8 cellular contexts compared by ENCODE assay signal in genomic region chr16:85986931-85987749, GRCh38.
DNase-seq lines count a peak whose midpoint lies in the region; ATAC-seq and TF ChIP-seq lines count a peak whose summit lies in the region.

No MANE protein-coding gene starts in this region.

- H3K4me1 Mint-ChIP-seq in activated CD8-positive, alpha-beta T cell treated with anti-CD3 and anti-CD28 coated beads, Interleukin-2, amount 10 ng/mL, durations not matched to agents 7 days and 5 days (ENCODE audit: low read depth): peaks cover 55% of the 10 kb centered on the region
- peaks cover 8% of the 10 kb centered on the region for H3K4me1 Mint-ChIP-seq in glutamatergic neuron (ENCODE audit: low read depth, unreplicated experiment)
- H3K4me1 Mint-ChIP-seq in activated T-helper 17 cell treated with anti-CD3 and anti-CD28 coated beads, Interleukin-2, amount 50 U/mL, for 72 hours: peaks cover 28% of the 10 kb centered on the region

- H3K4me3 Mint-ChIP-seq in activated CD8-positive, alpha-beta T cell treated with anti-CD3 and anti-CD28 coated beads, Interleukin-2, amount 10 ng/mL, durations not matched to agents 7 days and 5 days: no peak overlapping the region
- no peak overlapping the region for H3K4me3 Mint-ChIP-seq in glutamatergic neuron (ENCODE audit: unreplicated experiment)
- H3K4me3 Mint-ChIP-seq in activated T-helper 17 cell treated with anti-CD3 and anti-CD28 coated beads, Interleukin-2, amount 50 U/mL, for 72 hours: no peak overlapping the region

- CTCF ChIA-PET in activated CD8-positive, alpha-beta T cell treated with anti-CD3 and anti-CD28 coated beads, Interleukin-2, amount 10 ng/mL, durations not matched to agents 7 days and 5 days (lab: Charles Lee): interaction anchor here (0.6 to 15.3 kb wide), 29 partner anchors 10 to 186 kb away, joined by 3 to 385 read pairs (median 5); partner anchors contain the start of gene IRF8

- H3K9me3 Mint-ChIP-seq in activated CD8-positive, alpha-beta T cell treated with anti-CD3 and anti-CD28 coated beads, Interleukin-2, amount 10 ng/mL, durations not matched to agents 7 days and 5 days (ENCODE audit: insufficient read depth): no peaks in the 10 kb centered on the region
- H3K9me3 Mint-ChIP-seq in glutamatergic neuron (ENCODE audit: unreplicated experiment): no peaks in the 10 kb centered on the region
- no peaks in the 10 kb centered on the region for H3K9me3 Mint-ChIP-seq in activated T-helper 17 cell treated with anti-CD3 and anti-CD28 coated beads, Interleukin-2, amount 50 U/mL, for 72 hours

- peak; percentile 51 for ATAC-seq in activated CD8-positive, alpha-beta T cell treated with anti-CD3 and anti-CD28 coated beads, Interleukin-2, amount 10 ng/mL, durations not matched to agents 7 days and 5 days
- no peak for ATAC-seq in HG03135 (IDR thresholded peaks at IDR 0.05; ENCODE audit: unreplicated experiment)
- no peak for ATAC-seq in activated T-helper 17 cell treated with anti-CD3 and anti-CD28 coated beads, Interleukin-2, amount 50 U/mL, for 72 hours (replicated peaks)

- DNase-seq in AML-193 (lab: John Stamatoyannopoulos, UW): peak; percentile 4 to 9
- peak; percentile 92 for DNase-seq in HuH-7 (ENCODE audit: low spot score)
- peak; percentile 50 for DNase-seq in activated CD8-positive, alpha-beta T cell treated with anti-CD3 and anti-CD28 coated beads, Interleukin-2, amount 10 ng/mL, durations not matched to agents 7 days and 5 days
- DNase-seq in glutamatergic neuron: peak; percentile 53
- DNase-seq in stimulated activated CD4-positive, alpha-beta T cell treated with anti-CD3 and anti-CD28 coated beads, Interleukin-1b, Interleukin-23, amount 100 ng/mL, for 48 hours: peak; percentile 52
- DNase-seq in GM03348 (ENCODE audit: low spot score): no peak

- H3K27me3 Mint-ChIP-seq in activated CD8-positive, alpha-beta T cell treated with anti-CD3 and anti-CD28 coated beads, Interleukin-2, amount 10 ng/mL, durations not matched to agents 7 days and 5 days (ENCODE audit: low read depth): no peaks in the 10 kb centered on the region
- peaks cover 8% of the 10 kb centered on the region for H3K27me3 Mint-ChIP-seq in glutamatergic neuron (ENCODE audit: unreplicated experiment)
- H3K27me3 Mint-ChIP-seq in activated T-helper 17 cell treated with anti-CD3 and anti-CD28 coated beads, Interleukin-2, amount 50 U/mL, for 72 hours: peaks cover 7% of the 10 kb centered on the region

- no peaks in the 10 kb centered on the region for H3K36me3 Mint-ChIP-seq in activated CD8-positive, alpha-beta T cell treated with anti-CD3 and anti-CD28 coated beads, Interleukin-2, amount 10 ng/mL, durations not matched to agents 7 days and 5 days (ENCODE audit: low read depth)
- peaks cover 6% of the 10 kb centered on the region for H3K36me3 Mint-ChIP-seq in glutamatergic neuron (ENCODE audit: unreplicated experiment)
- no peaks in the 10 kb centered on the region for H3K36me3 Mint-ChIP-seq in activated T-helper 17 cell treated with anti-CD3 and anti-CD28 coated beads, Interleukin-2, amount 50 U/mL, for 72 hours (ENCODE audit: low read depth)

- peak overlapping the region; percentile 69 for H3K27ac Mint-ChIP-seq in activated CD8-positive, alpha-beta T cell treated with anti-CD3 and anti-CD28 coated beads, Interleukin-2, amount 10 ng/mL, durations not matched to agents 7 days and 5 days
- H3K27ac Mint-ChIP-seq in glutamatergic neuron (ENCODE audit: unreplicated experiment): no peak overlapping the region
- H3K27ac Mint-ChIP-seq in activated T-helper 17 cell treated with anti-CD3 and anti-CD28 coated beads, Interleukin-2, amount 50 U/mL, for 72 hours: no peak overlapping the region

- TF ChIP-seq CTCF in glutamatergic neuron (IDR thresholded peaks at IDR 0.05; ENCODE audit: partially characterized antibody, unreplicated experiment): peak; percentile 70

- POLR2A ChIA-PET in activated CD8-positive, alpha-beta T cell treated with anti-CD3 and anti-CD28 coated beads, Interleukin-2, amount 10 ng/mL, durations not matched to agents 7 days and 5 days (lab: Charles Lee): interaction anchor here (0.6 to 2.7 kb wide), 4 partner anchors 10 to 166 kb away, joined by 3 to 14 read pairs (median 4); no protein-coding TSS in a partner anchor
